Comparison of ENCODE assay signal across 18 cellular contexts in the genomic region with DNA sequence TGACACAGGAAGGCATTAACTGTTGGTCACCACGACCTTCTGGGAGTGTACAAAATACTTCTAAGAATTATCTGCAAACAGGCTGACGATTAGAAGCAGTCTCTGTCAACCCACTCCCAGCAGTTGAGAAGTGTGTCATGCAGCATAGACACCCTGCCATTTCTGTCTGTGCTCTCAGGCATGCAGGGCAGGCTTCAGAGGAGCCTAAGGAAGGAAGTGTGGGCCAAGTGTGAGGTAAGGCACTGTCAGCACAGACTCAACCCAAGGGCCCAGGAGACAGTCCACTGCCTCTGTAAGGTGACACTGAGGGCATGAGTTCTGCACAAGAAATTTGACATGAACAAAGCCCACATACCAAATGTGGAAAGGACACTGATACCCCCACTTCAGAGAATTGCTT.
DNase-seq lines count a peak whose midpoint lies in the region; ATAC-seq, FAIRE-seq and TF ChIP-seq lines count a peak whose summit lies in the region.
"Had no signal": no experiment of that assay in that cellular context is flagged by ENCODE, and none has a peak within 500 bp of the region (broad histone marks: within the 10 kb centered on the region; RNA-seq: fewer than 3 reads in every experiment).

No MANE protein-coding gene starts in this region.

- no peak overlapping the region for H3K27ac ChIP-seq in CD8-positive, alpha-beta memory T cell (ENCODE audit: low read depth, low read length)
- H3K27ac ChIP-seq in endodermal cell (ENCODE audit: low read depth, low read length) = no peak overlapping the region
- H3K27ac ChIP-seq: A549 had no signal

- DNase-seq in CD8-positive, alpha-beta memory T cell = peak in 1 of 5 donors; percentile 12
- no peak for DNase-seq in central memory CD8-positive, alpha-beta T cell (ENCODE audit: low spot score in 2 of 2)
- peak; percentile 24 for DNase-seq in natural killer cell
- no peak for DNase-seq in GM19239 (ENCODE audit: insufficient read length, low spot score)
- no peak for DNase-seq in activated CD4-positive, alpha-beta T cell treated with anti-CD3 and anti-CD28 coated beads, Interleukin-2, amount 10 ng/mL, durations not matched to agents 24 days and 14 days
- DNase-seq in SKM-1 (lab: John Stamatoyannopoulos, UW; ENCODE audit: unreplicated experiment) = no peak
- no peak for DNase-seq in endodermal cell
- DNase-seq: BE2C, Calu3, DMS 273 treated with DMSO at 0.1 percent for 48 hours, DMS79, EL, H7 had no signal

- CTCF ChIA-PET in CD8-positive, alpha-beta memory T cell (lab: Charles Lee) = no interaction called here

- no peak for FAIRE-seq in GM19239 (lab: Jason Lieb, UNC)
- FAIRE-seq: A549, G401.6, GM12891 had no signal

- peaks cover 7% of the 10 kb centered on the region for H3K4me1 ChIP-seq in CD8-positive, alpha-beta memory T cell (ENCODE audit: insufficient read depth, low read length)
- no peaks in the 10 kb centered on the region for H3K4me1 ChIP-seq in endodermal cell (ENCODE audit: control insufficient read depth, insufficient read depth, low read length)
- H3K4me1 ChIP-seq: A549, BE2C had no signal

- H3K9me3 ChIP-seq in CD8-positive, alpha-beta memory T cell (ENCODE audit: low read length) = no peaks in the 10 kb centered on the region
- H3K9me3 ChIP-seq in endodermal cell (ENCODE audit: control insufficient read depth, low read length) = peaks cover 84% of the 10 kb centered on the region
- H3K9me3 ChIP-seq: A549, BE2C had no signal

- no peak overlapping the region for H3K4me3 ChIP-seq in CD8-positive, alpha-beta memory T cell (ENCODE audit: low read length)
- no peak overlapping the region for H3K4me3 ChIP-seq in endodermal cell (ENCODE audit: low read length)
- H3K4me3 ChIP-seq: A549, GM23338 had no signal

- ATAC-seq in central memory CD8-positive, alpha-beta T cell (replicated peaks; ENCODE audit: extremely low read depth, poor library complexity, severe bottlenecking) = peak; percentile 76
- peak; percentile 85 to 99 (median 98) for ATAC-seq in natural killer cell
- ATAC-seq: A549, GM23338 had no signal

- H3K9ac ChIP-seq in endodermal cell (ENCODE audit: extremely low read depth, low read length, poor library complexity, severe bottlenecking) = no peak overlapping the region

- TF ChIP-seq CTCF in natural killer cell (IDR thresholded peaks at IDR 0.05) = no peak
- TF ChIP-seq CTCF in endodermal cell (conservative IDR thresholded peaks at IDR 0.05) = no peak

- 36% methylated on average over 2 of the region's 2 CpGs; no CpG with 5 or more reads in 1 of the 2 experiments for WGBS in endodermal cell (ENCODE audit: insufficient coverage in 1 of 2, insufficient read length in 1 of 2), 2 experiments

- H3K27ac Mint-ChIP-seq in CD8-positive, alpha-beta memory T cell = peak overlapping the region in 4 of 8 donors; percentile 21 to 90 (median 68)
- peak overlapping the region; percentile 5 for H3K27ac Mint-ChIP-seq in central memory CD8-positive, alpha-beta T cell (ENCODE audit: low read depth)
- H3K27ac Mint-ChIP-seq in natural killer cell = peak overlapping the region; percentile 82 to 89
- no peak overlapping the region for H3K27ac Mint-ChIP-seq in activated CD4-positive, alpha-beta T cell treated with anti-CD3 and anti-CD28 coated beads, Interleukin-2, amount 10 ng/mL, durations not matched to agents 24 days and 14 days
- no peak overlapping the region for H3K27ac Mint-ChIP-seq in endodermal cell
- H3K27ac Mint-ChIP-seq: GM23338, IgD-negative memory B cell had no signal

- peaks cover 4 to 14% of the 10 kb centered on the region in 2 donors for H3K27me3 Mint-ChIP-seq in CD8-positive, alpha-beta memory T cell
- H3K27me3 Mint-ChIP-seq in central memory CD8-positive, alpha-beta T cell = no peaks in the 10 kb centered on the region
- H3K27me3 Mint-ChIP-seq in natural killer cell (ENCODE audit: low read depth in 2 of 2) (no peaks in the 10 kb centered on the region), endodermal cell (ENCODE audit: insufficient read depth) (no peaks in the 10 kb centered on the region)
- H3K27me3 Mint-ChIP-seq in activated CD4-positive, alpha-beta T cell treated with anti-CD3 and anti-CD28 coated beads, Interleukin-2, amount 10 ng/mL, durations not matched to agents 24 days and 14 days = peaks cover 11% of the 10 kb centered on the region

- POLR2A ChIA-PET in CD8-positive, alpha-beta memory T cell (lab: Charles Lee) = interaction anchor here (0.6 kb wide), 1 partner anchor 11 kb away, joined by 3 read pairs; no protein-coding TSS in a partner anchor

- intact Hi-C loops in natural killer cell (cut with micrococcal nuclease) = no loop called here
- intact Hi-C loops in activated CD4-positive, alpha-beta T cell treated with anti-CD3 and anti-CD28 coated beads, Interleukin-2, amount 10 ng/mL, durations not matched to agents 24 days and 14 days (cut with micrococcal nuclease) = no loop called here

- no peaks in the 10 kb centered on the region for H3K36me3 ChIP-seq in CD8-positive, alpha-beta memory T cell (ENCODE audit: insufficient read depth, low read length)
- no peaks in the 10 kb centered on the region for H3K36me3 ChIP-seq in endodermal cell (ENCODE audit: control insufficient read depth, insufficient read depth, low read length)
- H3K36me3 ChIP-seq: BE2C had no signal

- H3K27me3 ChIP-seq in CD8-positive, alpha-beta memory T cell (ENCODE audit: insufficient read depth, low read length, poor library complexity, severe bottlenecking) = no peaks in the 10 kb centered on the region
- no peaks in the 10 kb centered on the region for H3K27me3 ChIP-seq in endodermal cell (ENCODE audit: control insufficient read depth, insufficient read depth, low read length, poor library complexity, severe bottlenecking)
- H3K27me3 ChIP-seq: BE2C had no signal

- H3K4me3 Mint-ChIP-seq in CD8-positive, alpha-beta memory T cell = peak overlapping the region in 4 of 7 donors; percentile 4 to 37 (median 34)
- no peak overlapping the region for H3K4me3 Mint-ChIP-seq in central memory CD8-positive, alpha-beta T cell
- H3K4me3 Mint-ChIP-seq in natural killer cell (peak overlapping the region; percentile 63), endodermal cell (no peak overlapping the region)
- H3K4me3 Mint-ChIP-seq in activated CD4-positive, alpha-beta T cell treated with anti-CD3 and anti-CD28 coated beads, Interleukin-2, amount 10 ng/mL, durations not matched to agents 24 days and 14 days = no peak overlapping the region
- H3K4me3 Mint-ChIP-seq: GM23338, IgD-negative memory B cell had no signal

- H3K36me3 Mint-ChIP-seq in CD8-positive, alpha-beta memory T cell = no peaks in the 10 kb centered on the region
- H3K36me3 Mint-ChIP-seq in central memory CD8-positive, alpha-beta T cell (ENCODE audit: insufficient read depth) = no peaks in the 10 kb centered on the region
- H3K36me3 Mint-ChIP-seq in natural killer cell (no peaks in the 10 kb centered on the region), endodermal cell (ENCODE audit: low read depth) (no peaks in the 10 kb centered on the region)
- H3K36me3 Mint-ChIP-seq in activated CD4-positive, alpha-beta T cell treated with anti-CD3 and anti-CD28 coated beads, Interleukin-2, amount 10 ng/mL, durations not matched to agents 24 days and 14 days (ENCODE audit: low read depth) = no peaks in the 10 kb centered on the region
- H3K36me3 Mint-ChIP-seq: IgD-negative memory B cell had no signal

- H3K4me1 Mint-ChIP-seq in CD8-positive, alpha-beta memory T cell = peaks cover 10 to 21% (median 14%) of the 10 kb centered on the region in 3 donors
- peaks cover 23% of the 10 kb centered on the region for H3K4me1 Mint-ChIP-seq in central memory CD8-positive, alpha-beta T cell
- H3K4me1 Mint-ChIP-seq in natural killer cell (peaks cover 33 to 35% of the 10 kb centered on the region in 2 donors), endodermal cell (no peaks in the 10 kb centered on the region)
- no peaks in the 10 kb centered on the region for H3K4me1 Mint-ChIP-seq in activated CD4-positive, alpha-beta T cell treated with anti-CD3 and anti-CD28 coated beads, Interleukin-2, amount 10 ng/mL, durations not matched to agents 24 days and 14 days
- H3K4me1 Mint-ChIP-seq: GM23338 had no signal

- H3K9me3 Mint-ChIP-seq in CD8-positive, alpha-beta memory T cell = no peaks in the 10 kb centered on the region
- no peaks in the 10 kb centered on the region for H3K9me3 Mint-ChIP-seq in central memory CD8-positive, alpha-beta T cell
- H3K9me3 Mint-ChIP-seq in natural killer cell (no peaks in the 10 kb centered on the region), endodermal cell (peaks cover 73% of the 10 kb centered on the region)
- no peaks in the 10 kb centered on the region for H3K9me3 Mint-ChIP-seq in activated CD4-positive, alpha-beta T cell treated with anti-CD3 and anti-CD28 coated beads, Interleukin-2, amount 10 ng/mL, durations not matched to agents 24 days and 14 days

Comparison
In these comparisons a context has a peak if more than half of its experiments do, and no peak if none do; other contexts are left out.
1. H3K27ac Mint-ChIP-seq: peak in central memory CD8-positive, alpha-beta T cell (single experiment) and natural killer cell (2 of 2); none in activated CD4-positive, alpha-beta T cell treated with anti-CD3 and anti-CD28 coated beads, Interleukin-2, amount 10 ng/mL, durations not matched to agents 24 days and 14 days (single experiment) and endodermal cell (single experiment).
2. H3K4me3 Mint-ChIP-seq: peak in CD8-positive, alpha-beta memory T cell (4 of 7) and natural killer cell (single experiment); none in central memory CD8-positive, alpha-beta T cell (single experiment), activated CD4-positive, alpha-beta T cell treated with anti-CD3 and anti-CD28 coated beads, Interleukin-2, amount 10 ng/mL, durations not matched to agents 24 days and 14 days (single experiment) and endodermal cell (single experiment).